16 cellular contexts compared by ENCODE assay signal in genomic region chr7:137870684-137871083, GRCh38.
DNase-seq lines count a peak whose midpoint lies in the region; ATAC-seq lines count a peak whose summit lies in the region.
"Had no signal": no experiment of that assay in that cellular context is flagged by ENCODE, and none has a peak within 500 bp of the region (broad histone marks: within the 10 kb centered on the region; RNA-seq: fewer than 3 reads in every experiment).

No MANE protein-coding gene starts in this region.

- peak overlapping the region; percentile 15 for H3K27ac Mint-ChIP-seq in activated naive CD8-positive, alpha-beta T cell treated with anti-CD3 and anti-CD28 coated beads, Interleukin-2, amount 50 U/mL, for 24 hours
- H3K27ac Mint-ChIP-seq: CD8-positive, alpha-beta T cell had no signal

- H3K9me3 Mint-ChIP-seq in activated naive CD8-positive, alpha-beta T cell treated with anti-CD3 and anti-CD28 coated beads, Interleukin-2, amount 50 U/mL, for 24 hours, result peaks cover 19% of the 10 kb centered on the region

- peaks cover 5 to 40% (median 33%) of the 10 kb centered on the region in 5 donors for H3K4me1 ChIP-seq in subcutaneous abdominal adipose tissue (ENCODE audit: control insufficient read depth in 5 of 5, insufficient read depth in 5 of 5, low read length in 5 of 5)
- H3K4me1 ChIP-seq: HAP-1 had no signal

- H3K9ac ChIP-seq in subcutaneous abdominal adipose tissue (ENCODE audit: low read length in 5 of 5), result no peak overlapping the region

- H3K36me3 Mint-ChIP-seq in activated naive CD8-positive, alpha-beta T cell treated with anti-CD3 and anti-CD28 coated beads, Interleukin-2, amount 50 U/mL, for 24 hours (ENCODE audit: low read depth), result peaks cover 60% of the 10 kb centered on the region

- H3K27me3 Mint-ChIP-seq in activated naive CD8-positive, alpha-beta T cell treated with anti-CD3 and anti-CD28 coated beads, Interleukin-2, amount 50 U/mL, for 24 hours, result peaks cover 2% of the 10 kb centered on the region

- peaks cover 10 to 29% (median 17%) of the 10 kb centered on the region in 5 donors for H3K36me3 ChIP-seq in subcutaneous abdominal adipose tissue (ENCODE audit: control insufficient read depth in 5 of 5, insufficient read depth in 5 of 5, low read length in 5 of 5)

- peaks cover 0 to 3% (median 0%) of the 10 kb centered on the region in 5 donors for H3K9me3 ChIP-seq in subcutaneous abdominal adipose tissue (ENCODE audit: control insufficient read depth in 5 of 5, low read length in 5 of 5)

- ATAC-seq in activated naive CD8-positive, alpha-beta T cell treated with anti-CD3 and anti-CD28 coated beads, Interleukin-2, amount 50 U/mL, for 24 hours, result no peak
- ATAC-seq in GM21528 (IDR thresholded peaks at IDR 0.05; ENCODE audit: low FRiP score, unreplicated experiment), result no peak
- no peak for ATAC-seq in HG03280 (IDR thresholded peaks at IDR 0.05; ENCODE audit: unreplicated experiment)
- ATAC-seq: CD8-positive, alpha-beta T cell had no signal

- no peak overlapping the region for H3K4me3 ChIP-seq in subcutaneous abdominal adipose tissue (ENCODE audit: low read depth in 1 of 5, low read length in 5 of 5)
- H3K4me3 ChIP-seq: HAP-1 had no signal

- H3K4me3 Mint-ChIP-seq in activated naive CD8-positive, alpha-beta T cell treated with anti-CD3 and anti-CD28 coated beads, Interleukin-2, amount 50 U/mL, for 24 hours, result no peak overlapping the region
- H3K4me3 Mint-ChIP-seq: CD8-positive, alpha-beta T cell had no signal

- H3K27ac ChIP-seq in subcutaneous abdominal adipose tissue (ENCODE audit: low read depth, low read length), result peak overlapping the region; percentile 91
- H3K27ac ChIP-seq: 22Rv1 had no signal

- H3K27me3 ChIP-seq in subcutaneous abdominal adipose tissue (ENCODE audit: control insufficient read depth in 5 of 5, insufficient read depth in 4 of 5, low read length in 5 of 5), result no peaks in the 10 kb centered on the region

- H3K4me1 Mint-ChIP-seq in activated naive CD8-positive, alpha-beta T cell treated with anti-CD3 and anti-CD28 coated beads, Interleukin-2, amount 50 U/mL, for 24 hours, result peaks cover 35% of the 10 kb centered on the region

- DNase-seq in DMS 273 (lab: John Stamatoyannopoulos, UW; ENCODE audit: unreplicated experiment) (peak; percentile 42), DMS 273 treated with DMSO at 0.1 percent for 48 hours (lab: John Stamatoyannopoulos, UW) (no peak), fibroblast of peridontal ligament (ENCODE audit: extremely low read depth) (peak; percentile 41), NCI-H2171 treated with DMSO at 0.1 percent for 48 hours (lab: John Stamatoyannopoulos, UW) (no peak)
- DNase-seq in activated naive CD8-positive, alpha-beta T cell treated with anti-CD3 and anti-CD28 coated beads, Interleukin-2, amount 50 U/mL, for 24 hours, result no peak
- DNase-seq: CD8-positive, alpha-beta T cell; DMS79 treated with DMSO at 0.1 percent for 48 hours; NCI-H1417 treated with DMSO at 0.1 percent for 48 hours; NCI-H2029; NCI-H2171; NCI-H510A had no signal

Comparison
In these comparisons a context has a peak if more than half of its experiments do, and no peak if none do; other contexts are left out.
1. DNase-seq: peak in DMS 273 (single experiment) and fibroblast of peridontal ligament (single experiment); none in DMS 273 treated with DMSO at 0.1 percent for 48 hours (single experiment), activated naive CD8-positive, alpha-beta T cell treated with anti-CD3 and anti-CD28 coated beads, Interleukin-2, amount 50 U/mL, for 24 hours (single experiment) and NCI-H2171 treated with DMSO at 0.1 percent for 48 hours (single experiment).